In genomic region chr3:112718516-112718915, GRCh38 we compare ENCODE assay signal across 19 cellular contexts.
"Had no signal": no experiment of that assay in that cellular context is flagged by ENCODE, and none has a peak within 500 bp of the region (broad histone marks: within the 10 kb centered on the region; RNA-seq: fewer than 3 reads in every experiment).

No MANE protein-coding gene starts in this region.

- H3K27ac ChIP-seq: hepatocyte, neural progenitor cell, ovary, right atrium auricular region, sigmoid colon, skin epidermis, stomach, thoracic aorta, transverse colon had no signal

- H3K27me3 ChIP-seq: hepatocyte, neural progenitor cell, ovary, right atrium auricular region, stomach, transverse colon had no signal

- H3K9me3 ChIP-seq: ovary, right atrium auricular region, sigmoid colon, stomach, thoracic aorta, transverse colon had no signal

- H3K9me3 Mint-ChIP-seq: effector memory CD8-positive, alpha-beta T cell; natural killer cell treated with Interleukin-12 subunit alpha and Interleukin-12 subunit beta and Interleukin-15 and Interleukin-18, amount 100 ng/mL, for 72 hours; neural progenitor cell had no signal

- H3K4me3 Mint-ChIP-seq: effector memory CD8-positive, alpha-beta T cell; natural killer cell treated with Interleukin-12 subunit alpha and Interleukin-12 subunit beta and Interleukin-15 and Interleukin-18, amount 100 ng/mL, for 72 hours; neural progenitor cell had no signal

- H3K27ac Mint-ChIP-seq: natural killer cell treated with Interleukin-12 subunit alpha and Interleukin-12 subunit beta and Interleukin-15 and Interleukin-18, amount 100 ng/mL, for 72 hours; neural progenitor cell had no signal

- H3K36me3 ChIP-seq: neural progenitor cell, ovary, right atrium auricular region, sigmoid colon, stomach, thoracic aorta, transverse colon had no signal

- H3K36me3 Mint-ChIP-seq: natural killer cell treated with Interleukin-12 subunit alpha and Interleukin-12 subunit beta and Interleukin-15 and Interleukin-18, amount 100 ng/mL, for 72 hours; neural progenitor cell had no signal

- H3K4me1 ChIP-seq: neural progenitor cell, right atrium auricular region, sigmoid colon, stomach, transverse colon had no signal

- DNase-seq: effector memory CD8-positive, alpha-beta T cell; erythroblast; foreskin melanocyte; head of caudate nucleus; midbrain; nucleus accumbens; ovary; sigmoid colon; stimulated activated CD4-positive, alpha-beta T cell treated with anti-CD3 and anti-CD28 coated beads, Interleukin-2, amount 100 ng/mL, for 24 hours; stimulated activated naive CD4-positive, alpha-beta T cell; stomach; substantia nigra; transverse colon had no signal

- H3K4me3 ChIP-seq: hepatocyte, neural progenitor cell, ovary, right atrium auricular region, sigmoid colon, skin epidermis, stomach, thoracic aorta, transverse colon had no signal

- H3K27me3 Mint-ChIP-seq: effector memory CD8-positive, alpha-beta T cell had no signal

- ATAC-seq: effector memory CD8-positive, alpha-beta T cell; natural killer cell treated with Interleukin-12 subunit alpha and Interleukin-12 subunit beta and Interleukin-15 and Interleukin-18, amount 100 ng/mL, for 72 hours had no signal
